Comparison of ENCODE assay signal across 25 cellular contexts in the genomic region with DNA sequence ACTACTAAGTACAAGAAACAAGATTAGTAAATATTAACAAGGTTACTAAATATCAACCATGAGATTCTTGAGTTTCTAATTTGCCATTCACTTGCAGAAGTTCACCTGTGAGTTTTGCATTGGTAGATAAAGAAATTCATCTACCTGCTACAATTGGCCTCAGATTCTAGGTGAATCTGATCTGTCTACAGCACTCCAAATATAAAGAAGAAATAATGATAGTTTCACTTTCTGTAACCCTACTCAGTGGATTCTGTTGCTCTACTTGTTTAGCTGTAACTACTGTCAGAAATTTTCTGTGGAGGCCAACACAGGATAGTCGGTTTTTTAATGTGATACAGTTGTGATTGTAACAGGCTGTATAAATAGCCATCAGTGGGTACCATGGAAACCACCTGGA.
DNase-seq lines count a peak whose midpoint lies in the region; ATAC-seq and TF ChIP-seq lines count a peak whose summit lies in the region.
"Had no signal": no experiment of that assay in that cellular context is flagged by ENCODE, and none has a peak within 500 bp of the region (broad histone marks: within the 10 kb centered on the region; RNA-seq: fewer than 3 reads in every experiment).

No MANE protein-coding gene starts in this region.

- H3K9me3 ChIP-seq in neutrophil (no peaks in the 10 kb centered on the region), trophoblast cell (ENCODE audit: insufficient read depth, low read depth, low read length) (no peaks in the 10 kb centered on the region)
- H3K9me3 ChIP-seq: esophagus squamous epithelium, prostate gland had no signal

- no peak overlapping the region for H3K4ac ChIP-seq in trophoblast cell (ENCODE audit: low read depth, low read length)

- no peak overlapping the region for H2BK12ac ChIP-seq in trophoblast cell (ENCODE audit: low read length)

- H4K91ac ChIP-seq in trophoblast cell (ENCODE audit: low read depth, low read length), result no peak overlapping the region

- no peak overlapping the region for H3K9ac ChIP-seq in trophoblast cell (ENCODE audit: low read length)

- H3K36me3 ChIP-seq in neutrophil (no peaks in the 10 kb centered on the region), trophoblast cell (ENCODE audit: control insufficient read depth in 1 of 2, insufficient read depth in 2 of 2, low read length in 2 of 2) (no peaks in the 10 kb centered on the region)
- H3K36me3 ChIP-seq: esophagus squamous epithelium, prostate gland had no signal

- no peaks in the 10 kb centered on the region for H3K79me1 ChIP-seq in trophoblast cell (ENCODE audit: low read length)

- H3K79me2 ChIP-seq in trophoblast cell (ENCODE audit: control insufficient read depth, insufficient read depth, low read length, poor library complexity), result no peaks in the 10 kb centered on the region

- WGBS in trophoblast cell (ENCODE audit: extremely low coverage, insufficient coverage, insufficient read length), result no CpG with 5 or more reads among the region's 1 CpG

- H3K18ac ChIP-seq in trophoblast cell (ENCODE audit: low read length), result no peak overlapping the region

- H3K27ac ChIP-seq in neutrophil (peak overlapping the region; percentile 20), trophoblast cell (ENCODE audit: low read depth, low read length) (no peak overlapping the region)
- H3K27ac ChIP-seq: esophagus squamous epithelium, prostate gland, VCaP had no signal

- H2AK5ac ChIP-seq in trophoblast cell (ENCODE audit: low read length), result no peak overlapping the region

- no peak overlapping the region for H4K12ac ChIP-seq in trophoblast cell (ENCODE audit: low read depth, low read length)

- DNase-seq in OCI-M1 (lab: John Stamatoyannopoulos, UW), result peak; percentile 29
- DNase-seq in DMS153 (lab: John Stamatoyannopoulos, UW), result no peak
- no peak for DNase-seq in hypothalamus (lab: John Stamatoyannopoulos, UW)
- no peak for DNase-seq in trophoblast cell
- DNase-seq: activated CD4-positive, alpha-beta T cell treated with anti-CD3 and anti-CD28 coated beads, Interleukin-2, amount 10 ng/mL, durations not matched to agents 24 days and 14 days; activated effector memory CD4-positive, alpha-beta T cell treated with anti-CD3 and anti-CD28 coated beads, Interleukin-2, amount 50 U/mL, for 16 hours; activated naive CD8-positive, alpha-beta T cell treated with anti-CD3 and anti-CD28 coated beads, Interleukin-2, amount 10 ng/mL, durations not matched to agents 7 days and 5 days; activated T-cell treated with anti-CD3 and anti-CD28 coated beads, Interleukin-2, amount 50 U/mL, for 1 hour; central memory CD4-positive, alpha-beta T cell; dermis blood vessel endothelial cell; esophagus squamous epithelium; GOT3; hippocampal formation; NCI-H1417; NCI-H2029 treated with DMSO at 0.1 percent for 48 hours; NCI-H345; NCI-H748 treated with DMSO at 0.1 percent for 48 hours; stimulated activated CD4-positive, alpha-beta T cell treated with anti-CD3 and anti-CD28 coated beads, Interleukin-4, amount 100 ng/mL, for 24 hours had no signal

- H3K4me3 ChIP-seq in neutrophil (ENCODE audit: low read depth in 1 of 2, low read length in 1 of 2) (no peak overlapping the region), trophoblast cell (ENCODE audit: low read depth, low read length) (no peak overlapping the region)
- H3K4me3 ChIP-seq: esophagus squamous epithelium, prostate gland had no signal

- TF ChIP-seq CTCF in neutrophil (IDR thresholded peaks at IDR 0.05), result no peak

- H3K4me2 ChIP-seq in trophoblast cell (ENCODE audit: low read length), result no peak overlapping the region

- H3K4me1 ChIP-seq in neutrophil (ENCODE audit: control insufficient read depth in 1 of 2, insufficient read depth in 1 of 2, low read depth in 1 of 2, low read length in 1 of 2) (peaks cover 18 to 21% of the 10 kb centered on the region in 2 experiments), trophoblast cell (ENCODE audit: control insufficient read depth in 1 of 2, insufficient read depth in 2 of 2, low read length in 2 of 2) (peaks cover 0 to 2% of the 10 kb centered on the region in 2 experiments)
- H3K4me1 ChIP-seq: esophagus squamous epithelium, prostate gland had no signal

- no peak overlapping the region for H4K8ac ChIP-seq in trophoblast cell (ENCODE audit: low read depth, low read length)

- no peak overlapping the region for H3K14ac ChIP-seq in trophoblast cell (ENCODE audit: low read length)

- H3K27me3 ChIP-seq in neutrophil (no peaks in the 10 kb centered on the region), trophoblast cell (ENCODE audit: insufficient read depth, low read length) (no peaks in the 10 kb centered on the region)
- H3K27me3 ChIP-seq: esophagus squamous epithelium had no signal

- no peak overlapping the region for H2BK120ac ChIP-seq in trophoblast cell (ENCODE audit: insufficient read depth, low read length, poor library complexity)

- H2AFZ ChIP-seq in trophoblast cell (ENCODE audit: insufficient read depth, low read length, poor library complexity), result no peak overlapping the region

- H2BK5ac ChIP-seq in trophoblast cell (ENCODE audit: low read depth, low read length, poor library complexity), result no peak overlapping the region

- no peak overlapping the region for H3K23ac ChIP-seq in trophoblast cell (ENCODE audit: low read length)

- ATAC-seq in GM18499 (IDR thresholded peaks at IDR 0.05; ENCODE audit: insufficient read depth, unreplicated experiment) (peak; percentile 51), GM21576 (IDR thresholded peaks at IDR 0.05; ENCODE audit: unreplicated experiment) (peak; percentile 52)
- ATAC-seq: sciatic nerve; stimulated activated effector memory CD8-positive, alpha-beta T cell treated with anti-CD3 and anti-CD28 coated beads, Interleukin-12 subunit alpha, Interleukin-12 subunit beta, amount 100 ng/mL, for 72 hours had no signal
